Comparison of ENCODE assay signal across 20 cellular contexts in the genomic region with DNA sequence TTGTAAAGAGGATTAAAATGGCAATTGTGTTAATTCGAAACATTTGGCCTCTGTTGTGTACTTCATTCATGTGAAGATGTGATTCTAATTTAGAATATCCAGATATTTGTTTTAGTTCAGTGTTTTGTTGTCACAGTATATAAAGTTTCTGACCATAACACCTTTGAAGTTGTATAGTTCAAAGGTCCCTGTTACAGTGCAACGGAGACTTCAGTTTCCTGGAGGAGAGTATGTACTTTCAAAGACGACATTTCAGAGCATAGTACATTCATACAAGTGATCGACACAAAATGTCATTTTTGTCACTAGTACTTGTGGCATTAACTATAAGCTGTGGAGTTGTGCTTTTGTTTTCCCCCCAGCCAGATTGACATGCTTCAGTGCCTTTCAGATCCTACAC.
"Had no signal": no experiment of that assay in that cellular context is flagged by ENCODE, and none has a peak within 500 bp of the region (broad histone marks: within the 10 kb centered on the region; RNA-seq: fewer than 3 reads in every experiment).

No MANE protein-coding gene starts in this region.

- H3K4me1 ChIP-seq: neural progenitor cell, stomach, thyroid gland had no signal

- H3K4me2 ChIP-seq: hepatocyte, neural progenitor cell had no signal

- H3K36me3 ChIP-seq: neural progenitor cell, stomach, thyroid gland had no signal

- H3K27ac ChIP-seq: coronary artery, hepatocyte, neural progenitor cell, stomach, thyroid gland had no signal

- H3K9me3 ChIP-seq: thyroid gland had no signal

- H2AFZ ChIP-seq: hepatocyte, neural progenitor cell had no signal

- DNase-seq: dorsolateral prefrontal cortex; effector CD8-positive, alpha-beta T cell; foreskin melanocyte; head of caudate nucleus; kidney; left cardiac atrium; left ventricle myocardium superior; midbrain; naive B cell; small intestine; stimulated activated CD4-positive, alpha-beta T cell treated with anti-CD3 and anti-CD28 coated beads, Interleukin-12 subunit alpha, Interleukin-12 subunit beta, amount 100 ng/mL, for 4 hours; stimulated activated naive CD4-positive, alpha-beta T cell; stomach; substantia nigra; thyroid gland had no signal

- H3K79me2 ChIP-seq: hepatocyte had no signal

- ATAC-seq: left cardiac atrium, left ventricle myocardium superior had no signal

- H3K27me3 ChIP-seq: hepatocyte, neural progenitor cell, stomach, thyroid gland had no signal

- H3K4me3 ChIP-seq: coronary artery, dorsolateral prefrontal cortex, hepatocyte, lung, neural progenitor cell, stomach, thyroid gland had no signal

- FAIRE-seq: kidney, small intestine, urothelium cell line had no signal

- H3K9ac ChIP-seq: neural progenitor cell had no signal
